1 cellular context compared by ENCODE assay signal in the genomic region with DNA sequence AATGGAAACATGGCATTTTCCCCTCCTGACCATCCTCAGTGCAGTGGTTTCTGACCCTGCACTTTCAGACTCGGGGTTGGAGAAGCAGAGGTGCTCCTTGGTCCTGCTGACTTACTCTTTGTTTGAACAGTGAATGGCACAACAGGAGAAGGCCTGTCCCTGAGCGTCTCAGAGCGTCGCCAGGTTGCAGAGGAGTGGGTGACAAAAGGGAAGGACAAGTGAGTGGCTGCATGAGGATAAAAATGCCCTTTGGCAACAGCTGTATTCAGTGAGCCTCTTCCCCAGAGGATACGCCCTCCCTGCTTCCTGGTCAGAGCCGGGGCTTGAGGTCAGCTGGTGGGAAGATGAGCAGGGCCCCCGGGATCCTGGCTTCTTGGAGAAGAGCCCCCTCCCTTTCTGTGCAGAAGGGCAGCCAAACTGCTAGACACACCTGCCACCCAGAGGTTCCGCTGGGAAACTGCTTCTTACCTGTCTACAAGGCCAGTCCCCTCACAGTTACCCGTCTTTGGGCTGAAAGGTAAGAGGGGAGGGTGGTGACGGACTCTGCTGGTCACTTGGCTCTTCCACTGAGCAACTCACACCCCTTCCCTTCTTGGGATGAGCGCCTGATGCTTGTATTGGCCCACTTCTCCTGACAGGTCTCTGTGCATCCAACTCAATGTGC.
TF ChIP-seq lines count a peak whose summit lies in the region.

No MANE protein-coding gene starts in this region.

TF ChIP-seq in GM23338, 12 proteins besides CTCF, POLR2A, EP300 and RAD21 (continued from another document):
- TF ChIP-seq ZNF462 (CRISPR knock-in tag; IDR thresholded peaks at IDR 0.05), result no peak
